In genomic region chr10:96043895-96044580, GRCh38 we compare ENCODE assay signal across 8 cellular contexts. TPM values are rescaled to one million over a fixed set of nuclear protein-coding genes. Genes with fewer than 3 reads are reported as not detected.
A peak's percentile ranks its signal among the peaks of the same experiment; 100 is the strongest.
DNase-seq lines count a peak whose midpoint lies in the region; ATAC-seq lines count a peak whose summit lies in the region.

No MANE protein-coding gene starts in this region.

- no peaks in the 10 kb centered on the region for H3K27me3 Mint-ChIP-seq in activated CD4-positive, alpha-beta T cell treated with anti-CD3 and anti-CD28 coated beads for 36 hours

- intact Hi-C loops in activated CD4-positive, alpha-beta T cell treated with anti-CD3 and anti-CD28 coated beads for 36 hours (cut with DNase I, micrococcal nuclease): loop anchor here (1.0 to 5.0 kb wide), 6 partner anchors 46 to 788 kb away; partner anchors contain the start of genes ZNF518A (in 2 of the 2), CC2D2B (in 1 of the 2), LCOR (in 1 of the 2) and TM9SF3 (in 1 of the 2)

- no peaks in the 10 kb centered on the region for H3K9me3 Mint-ChIP-seq in activated CD4-positive, alpha-beta T cell treated with anti-CD3 and anti-CD28 coated beads for 36 hours (ENCODE audit: low read depth)

- peak overlapping the region; percentile 79 for H3K27ac Mint-ChIP-seq in activated CD4-positive, alpha-beta T cell treated with anti-CD3 and anti-CD28 coated beads for 36 hours

- POLR2A ChIA-PET in activated CD4-positive, alpha-beta T cell treated with anti-CD3 and anti-CD28 coated beads for 36 hours (lab: Charles Lee): interaction anchor here (1.6 kb wide), 1 partner anchor 86 kb away, joined by 6 read pairs; the partner anchor contains the start of gene ZNF518A

- CTCF ChIA-PET in activated CD4-positive, alpha-beta T cell treated with anti-CD3 and anti-CD28 coated beads for 36 hours (lab: Charles Lee): interaction anchor here (0.6 to 2.1 kb wide), 2 partner anchors 92 to 350 kb away, joined by 4 to 5 read pairs; partner anchors contain the start of gene TCTN3

- peaks cover 47% of the 10 kb centered on the region for H3K4me1 Mint-ChIP-seq in activated CD4-positive, alpha-beta T cell treated with anti-CD3 and anti-CD28 coated beads for 36 hours

- DNase-seq in NCI-H1694 treated with DMSO at 0.1 percent for 48 hours (lab: John Stamatoyannopoulos, UW) (peak; percentile 20), NCI-H1694 (lab: John Stamatoyannopoulos, UW) (no peak), NCI-H1105 (lab: John Stamatoyannopoulos, UW) (peak; percentile 6), cortex of kidney (lab: John Stamatoyannopoulos, UW) (peak; percentile 12), left lobe of liver (ENCODE audit: low spot score) (peak; percentile 52)
- DNase-seq in activated CD4-positive, alpha-beta T cell treated with anti-CD3 and anti-CD28 coated beads for 36 hours: peak; percentile 68
- DNase-seq in stimulated activated CD4-positive, alpha-beta T cell treated with anti-CD3 and anti-CD28 coated beads, Interleukin-2, amount 100 ng/mL, for 4 hours (ENCODE audit: low read depth): peak; percentile 20

- H3K4me3 Mint-ChIP-seq in activated CD4-positive, alpha-beta T cell treated with anti-CD3 and anti-CD28 coated beads for 36 hours: peak overlapping the region; percentile 93

- ATAC-seq in HG02759 (IDR thresholded peaks at IDR 0.05; ENCODE audit: unreplicated experiment) (peak; percentile 37), left lobe of liver (peak; percentile 62)
- ATAC-seq in activated CD4-positive, alpha-beta T cell treated with anti-CD3 and anti-CD28 coated beads for 36 hours: peak; percentile 45

- H3K36me3 Mint-ChIP-seq in activated CD4-positive, alpha-beta T cell treated with anti-CD3 and anti-CD28 coated beads for 36 hours (ENCODE audit: low read depth): peaks cover 34% of the 10 kb centered on the region

RNA-seq across cellular contexts. Expression of gene CCNJ, which starts 0.7 kb away (rescaled TPM):
- total RNA-seq in activated CD4-positive, alpha-beta T cell treated with anti-CD3 and anti-CD28 coated beads for 36 hours: 1 to 10 TPM; 4.4 to 4.5 TPM
- 1.7 TPM for total RNA-seq in left lobe of liver
